ENCODE assay signal across 8 cellular contexts in the genomic region with DNA sequence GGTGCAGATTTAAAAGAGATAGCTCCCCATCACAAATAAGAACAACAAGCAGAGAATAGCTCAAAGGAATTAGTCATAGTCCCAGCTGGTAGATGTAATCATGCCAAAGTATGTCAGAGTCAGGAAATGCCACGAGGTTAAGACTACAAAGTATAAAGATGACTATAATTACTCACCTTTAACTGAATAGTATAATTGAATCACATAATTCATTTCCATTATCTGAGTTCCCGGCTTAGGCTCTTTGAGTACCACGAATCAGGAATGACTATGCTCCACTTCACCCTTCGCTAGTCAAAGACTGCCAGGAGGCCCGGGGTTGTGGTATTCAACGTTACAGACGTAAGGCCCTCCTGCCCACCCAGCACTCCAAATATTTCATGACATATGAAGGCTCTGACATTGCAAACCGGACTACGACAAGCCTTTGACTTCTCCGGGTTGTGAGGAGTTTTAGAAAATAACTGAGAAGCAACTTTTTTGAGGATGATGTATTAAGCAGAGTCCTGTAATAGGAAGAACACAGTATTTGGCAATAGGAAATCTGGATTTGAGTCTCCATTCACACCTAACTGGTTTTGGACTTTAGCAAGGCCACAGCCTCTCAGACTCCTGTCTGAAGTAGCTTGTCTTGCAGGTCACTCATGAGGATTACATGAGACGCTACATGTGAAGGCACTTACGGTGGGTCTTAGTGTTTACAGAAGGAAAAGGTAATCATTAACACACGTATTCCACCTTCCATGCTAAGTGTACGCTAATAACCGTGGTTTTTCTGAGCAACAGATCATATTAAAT.
DNase-seq lines count a peak whose midpoint lies in the region; ATAC-seq and TF ChIP-seq lines count a peak whose summit lies in the region.

No MANE protein-coding gene starts in this region.

- H3F3A ChIP-seq in GM23248 (ENCODE audit: insufficient read depth), result peaks cover 7% of the 10 kb centered on the region; the same call in 1 of the 2 replicates
- peaks cover 25% of the 10 kb centered on the region for H3F3A ChIP-seq in SK-N-SH (replicated peaks; ENCODE audit: insufficient read depth)
- H3F3A ChIP-seq in smooth muscle cell (ENCODE audit: low read depth), result no peaks in the 10 kb centered on the region

- H2AFZ ChIP-seq in GM23248, result no peak overlapping the region
- peak overlapping the region; percentile 7; the same call in 1 of the 2 replicates for H2AFZ ChIP-seq in SK-N-SH (ENCODE audit: low read depth)
- peak overlapping the region; percentile 79 for H2AFZ ChIP-seq in smooth muscle cell (ENCODE audit: low read depth)

- H3K4me1 Mint-ChIP-seq in endothelial cell (ENCODE audit: unreplicated experiment), result peaks cover 15% of the 10 kb centered on the region

- H4K20me1 ChIP-seq in GM23248 (ENCODE audit: insufficient read depth) (no peaks in the 10 kb centered on the region), SK-N-SH (ENCODE audit: insufficient read depth) (no peaks in the 10 kb centered on the region), smooth muscle cell (ENCODE audit: low read depth) (no peaks in the 10 kb centered on the region)

- H3K9me2 ChIP-seq in GM23248 (ENCODE audit: insufficient read depth), result no peaks in the 10 kb centered on the region
- H3K9me2 ChIP-seq in SK-N-SH, result no peaks in the 10 kb centered on the region

- no peak overlapping the region for H3K9ac ChIP-seq in GM23248
- peak overlapping the region; percentile 11; the same call in 1 of the 2 replicates for H3K9ac ChIP-seq in SK-N-SH
- no peak overlapping the region for H3K9ac ChIP-seq in smooth muscle cell (ENCODE audit: low read depth)

- no peaks in the 10 kb centered on the region for H3K9me3 Mint-ChIP-seq in endothelial cell (ENCODE audit: unreplicated experiment)

- peaks cover 21% of the 10 kb centered on the region for H3K4me1 ChIP-seq in GM23248 (ENCODE audit: insufficient read depth)
- peaks cover 0 to 24% of the 10 kb centered on the region in 2 experiments; a peak in 1 of 4 replicates for H3K4me1 ChIP-seq in SK-N-SH (ENCODE audit: control insufficient read depth in 1 of 2, insufficient read depth in 2 of 2, low read depth in 1 of 2, low read length in 1 of 2)
- peaks cover 5% of the 10 kb centered on the region for H3K4me1 ChIP-seq in smooth muscle cell (ENCODE audit: low read depth)

- H3K27ac ChIP-seq in GM23248 (peak overlapping the region; percentile 37; the same call in 1 of the 2 replicates), SK-N-SH (ENCODE audit: low read depth in 2 of 2, low read length in 1 of 2) (peak overlapping the region in 1 of 2 experiments; percentile 76; a peak in 3 of 4 replicates), smooth muscle cell (ENCODE audit: low read depth) (peak overlapping the region; percentile 73)

- DNase-seq in GM23248, result peak; percentile 88
- DNase-seq in SK-N-SH, result no peak
- DNase-seq in fibroblast of gingiva (ENCODE audit: low read depth), result peak; percentile 50
- DNase-seq in smooth muscle cell (lab: John Stamatoyannopoulos, UW; ENCODE audit: unreplicated experiment), result no peak
- no peak for DNase-seq in KBM-7
- no peak for DNase-seq in endothelial cell (ENCODE audit: low spot score)
- no peak for DNase-seq in left colon
- DNase-seq in germinal center (ENCODE audit: low spot score), result no peak

- no peak for TF ChIP-seq RAD21 in SK-N-SH (IDR thresholded peaks at IDR 0.05; ENCODE audit: low read length)

- TF ChIP-seq EP300 in SK-N-SH (IDR thresholded peaks at IDR 0.05; ENCODE audit: borderline replicate concordance in 1 of 2, low read depth in 1 of 2, low read length in 1 of 2), result peak in 1 of 2 experiments; percentile 92; a peak in 2 of 4 replicates

- intact Hi-C loops in left colon (cut with DNase I, micrococcal nuclease), result no loop called here

- TF ChIP-seq CTCF in SK-N-SH (IDR thresholded peaks at IDR 0.05), result no peak
- TF ChIP-seq CTCF in smooth muscle cell (IDR thresholded peaks at IDR 0.05; ENCODE audit: borderline replicate concordance, insufficient read depth, poor library complexity, severe bottlenecking), result no peak
- TF ChIP-seq CTCF in endothelial cell (IDR thresholded peaks at IDR 0.05; ENCODE audit: unreplicated experiment), result no peak

- H3K9me3 ChIP-seq in GM23248 (ENCODE audit: low read depth) (no peaks in the 10 kb centered on the region), SK-N-SH (no peaks in the 10 kb centered on the region), smooth muscle cell (replicated peaks; ENCODE audit: low read depth) (no peaks in the 10 kb centered on the region)

- POLR2A ChIA-PET in SK-N-SH (lab: Yijun Ruan, JAX), result no interaction called here

- H3K4me2 ChIP-seq in GM23248 (ENCODE audit: unreplicated experiment), result peak overlapping the region; percentile 54
- peak overlapping the region; percentile 38 for H3K4me2 ChIP-seq in SK-N-SH
- H3K4me2 ChIP-seq in smooth muscle cell, result no peak overlapping the region

- in situ Hi-C loops in GM23248 (cut with MboI) (no loop called here), KBM-7 (cut with MboI; ENCODE audit: low pct_unique_long_range_greater_than_20kb, low sequenced_read_pairs) (no loop called here)

- CTCF ChIA-PET in SK-N-SH (lab: Yijun Ruan, JAX), result interaction anchor here (0.9 kb wide), 1 partner anchor 674 kb away, joined by 3 read pairs; no protein-coding TSS in a partner anchor

- no peak overlapping the region for H3K27ac Mint-ChIP-seq in endothelial cell (ENCODE audit: unreplicated experiment)

- no peaks in the 10 kb centered on the region for H3K36me3 Mint-ChIP-seq in endothelial cell (ENCODE audit: low read depth, unreplicated experiment)

- H3K36me3 ChIP-seq in GM23248 (ENCODE audit: low read depth) (no peaks in the 10 kb centered on the region), SK-N-SH (replicated peaks in 1 of 2; ENCODE audit: control insufficient read depth in 1 of 2, insufficient read depth in 2 of 2, low read length in 1 of 2) (no peaks in the 10 kb centered on the region), smooth muscle cell (ENCODE audit: low read depth) (no peaks in the 10 kb centered on the region)

- no peak overlapping the region for H3K4me3 Mint-ChIP-seq in endothelial cell (ENCODE audit: unreplicated experiment)

- H3K27me3 Mint-ChIP-seq in endothelial cell (ENCODE audit: unreplicated experiment), result no peaks in the 10 kb centered on the region

- H3K27me3 ChIP-seq in GM23248 (replicated peaks; ENCODE audit: insufficient read depth) (no peaks in the 10 kb centered on the region), SK-N-SH (ENCODE audit: insufficient read depth) (no peaks in the 10 kb centered on the region), smooth muscle cell (ENCODE audit: low read depth) (no peaks in the 10 kb centered on the region)

- 60% methylated on average over 15 of the region's 15 CpGs for WGBS in GM23248 (ENCODE audit: low coverage in 1 of 2, low lambda C conversion rate in 2 of 2, missing lambda C conversion rate in 2 of 2), 2 experiments
- 52% methylated on average over 15 of the region's 15 CpGs for WGBS in SK-N-SH (ENCODE audit: low lambda C conversion rate)
- WGBS in smooth muscle cell (ENCODE audit: low lambda C conversion rate), result 75% methylated on average over 15 of the region's 15 CpGs

- no peak for ATAC-seq in left colon

- no peaks in the 10 kb centered on the region for H3K79me2 ChIP-seq in GM23248 (ENCODE audit: insufficient read depth)
- H3K79me2 ChIP-seq in SK-N-SH (ENCODE audit: insufficient read depth), result no peaks in the 10 kb centered on the region
- no peaks in the 10 kb centered on the region for H3K79me2 ChIP-seq in smooth muscle cell (ENCODE audit: low read depth)

- H3K4me3 ChIP-seq in GM23248, result no peak overlapping the region; the same call in 1 of the 2 replicates
- H3K4me3 ChIP-seq in SK-N-SH (ENCODE audit: low read depth in 2 of 2, low read length in 1 of 2), result no peak overlapping the region
- no peak overlapping the region for H3K4me3 ChIP-seq in smooth muscle cell

TF ChIP-seq in SK-N-SH, 30 proteins besides CTCF, POLR2A, EP300 and RAD21 (continues in another document):
- TF ChIP-seq RXRA (IDR thresholded peaks at IDR 0.05; ENCODE audit: borderline replicate concordance, low read depth) (peak; percentile 93), IRF3 (IDR thresholded peaks at IDR 0.05; ENCODE audit: low read depth, low read length) (no peak), MEF2A (IDR thresholded peaks at IDR 0.05; ENCODE audit: borderline replicate concordance, low read depth) (peak; percentile 73; the same call in 1 of the 2 replicates), TCF12 (IDR thresholded peaks at IDR 0.05) (peak; percentile 97), POLR2AphosphoS5 (IDR thresholded peaks at IDR 0.05; ENCODE audit: low read depth, low read length) (peak; percentile 79; the same call in 1 of the 2 replicates)
- TF ChIP-seq, protein P1, sequence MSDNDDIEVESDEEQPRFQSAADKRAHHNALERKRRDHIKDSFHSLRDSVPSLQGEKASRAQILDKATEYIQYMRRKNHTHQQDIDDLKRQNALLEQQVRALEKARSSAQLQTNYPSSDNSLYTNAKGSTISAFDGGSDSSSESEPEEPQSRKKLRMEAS (IDR thresholded peaks at IDR 0.05; ENCODE audit: low read depth), result peak; percentile 80
- TF ChIP-seq, protein P2, sequence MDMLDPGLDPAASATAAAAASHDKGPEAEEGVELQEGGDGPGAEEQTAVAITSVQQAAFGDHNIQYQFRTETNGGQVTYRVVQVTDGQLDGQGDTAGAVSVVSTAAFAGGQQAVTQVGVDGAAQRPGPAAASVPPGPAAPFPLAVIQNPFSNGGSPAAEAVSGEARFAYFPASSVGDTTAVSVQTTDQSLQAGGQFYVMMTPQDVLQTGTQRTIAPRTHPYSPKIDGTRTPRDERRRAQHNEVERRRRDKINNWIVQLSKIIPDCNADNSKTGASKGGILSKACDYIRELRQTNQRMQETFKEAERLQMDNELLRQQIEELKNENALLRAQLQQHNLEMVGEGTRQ (IDR thresholded peaks at IDR 0.05; ENCODE audit: borderline replicate concordance, low read depth, low read length), result no peak

Comparison
In these comparisons a context has a peak if more than half of its experiments do, and no peak if none do; other contexts are left out.
1. DNase-seq: peak in GM23248 (single experiment) and fibroblast of gingiva (single experiment); none in SK-N-SH (single experiment), smooth muscle cell (single experiment), KBM-7 (single experiment), endothelial cell (single experiment), left colon (0 of 2) and germinal center (single experiment).